11 cellular contexts compared by ENCODE assay signal in the genomic region with DNA sequence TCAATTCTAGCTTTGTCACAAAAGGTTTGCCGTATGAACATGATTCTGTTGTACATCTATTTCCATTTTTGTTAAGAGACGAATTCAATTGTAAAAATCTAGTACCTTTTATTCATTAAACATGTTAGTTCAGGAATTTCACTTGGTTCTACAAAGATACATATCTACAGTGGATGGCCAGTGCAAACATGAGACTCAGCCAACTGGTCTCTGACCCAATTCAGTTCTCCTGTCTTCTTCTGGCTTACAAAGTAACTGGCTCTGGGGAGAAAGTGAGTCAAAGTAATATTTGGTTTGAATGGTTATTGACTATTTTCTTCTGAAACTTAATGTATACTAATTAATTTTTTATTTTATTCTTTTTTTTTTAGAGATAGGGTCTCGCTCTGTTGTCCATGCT.
"Had no signal": no experiment of that assay in that cellular context is flagged by ENCODE, and none has a peak within 500 bp of the region (broad histone marks: within the 10 kb centered on the region; RNA-seq: fewer than 3 reads in every experiment).

No MANE protein-coding gene starts in this region.

- H3K9ac ChIP-seq: GM23248 had no signal

- H3K27ac Mint-ChIP-seq: GM23338, H9, HFFc6 had no signal

- H3K4me3 ChIP-seq: GM23248, GM23338, HAP-1 had no signal

- ATAC-seq: GM23338, HCT116 had no signal

- H2AFZ ChIP-seq: GM23248, GM23338 had no signal

- H3K27ac ChIP-seq: GM23248 had no signal

- H3K4me1 Mint-ChIP-seq: GM23338, H9 had no signal

- FAIRE-seq: H1, H54 had no signal

- H3K9me3 Mint-ChIP-seq: GM23338, H9 had no signal

- DNase-seq: GM23248, GOT3, H7, H9, HCEC 1CT, HFFc6 had no signal

- H3K36me3 ChIP-seq: HAP-1 had no signal

- H3K9me3 ChIP-seq: HAP-1 had no signal

- H3K4me3 Mint-ChIP-seq: GM23338, H9, HFFc6 had no signal

- H3K4me2 ChIP-seq: GM23338 had no signal
